Comparison of ENCODE assay signal across 27 cellular contexts in genomic region chrX:154539077-154539476, GRCh38. TPM values are rescaled to one million over a fixed set of nuclear protein-coding genes. Genes with fewer than 3 reads are reported as not detected.
A peak's percentile ranks its signal among the peaks of the same experiment; 100 is the strongest.
DNase-seq lines count a peak whose midpoint lies in the region; ATAC-seq and TF ChIP-seq lines count a peak whose summit lies in the region.
"Had no signal": no experiment of that assay in that cellular context is flagged by ENCODE, and none has a peak within 500 bp of the region (broad histone marks: within the 10 kb centered on the region; RNA-seq: fewer than 3 reads in every experiment).

No MANE protein-coding gene starts in this region.

- intact Hi-C loops in posterior cingulate gyrus (cut with DNase I), result no loop called here
- intact Hi-C loops in Caco-2 (cut with micrococcal nuclease; ENCODE audit: unreplicated experiment), result no loop called here

- no peaks in the 10 kb centered on the region for H3K27me3 ChIP-seq in Caco-2 (replicated peaks; ENCODE audit: control insufficient read depth, insufficient read depth, low read length)
- H3K27me3 ChIP-seq: heart right ventricle had no signal

- H3K9me3 ChIP-seq in Caco-2, result no peaks in the 10 kb centered on the region
- H3K9me3 ChIP-seq: heart right ventricle had no signal

- peaks cover 32% of the 10 kb centered on the region for H3K4me1 Mint-ChIP-seq in activated naive CD4-positive, alpha-beta T cell treated with anti-CD3 and anti-CD28 coated beads, Interleukin-2, amount 10 ng/mL, durations not matched to agents 7 days and 5 days
- H3K4me1 Mint-ChIP-seq in endothelial cell (ENCODE audit: unreplicated experiment) (no peaks in the 10 kb centered on the region), Caco-2 (ENCODE audit: low read depth, unreplicated experiment) (no peaks in the 10 kb centered on the region)

- POLR2A ChIA-PET in Caco-2 (lab: Charles Lee), result no interaction called here

- H3K4me3 ChIP-seq in Caco-2 (ENCODE audit: low read depth, low read length), result no peak overlapping the region
- H3K4me3 ChIP-seq: heart right ventricle had no signal

- H3K4me1 ChIP-seq in Caco-2, result peaks cover 23% of the 10 kb centered on the region

- BruUV-seq in Caco-2 (replicated peaks; lab: Mats Ljungman, UMichigan), result no TSS peak

- ATAC-seq in activated naive CD4-positive, alpha-beta T cell treated with anti-CD3 and anti-CD28 coated beads, Interleukin-2, amount 50 U/mL, for 72 hours, result no peak
- peak; percentile 11; the same call in 2 of the 3 replicates for ATAC-seq in SK-N-SH treated with all-trans-retinoic acid at 6 μM for 48 hours
- ATAC-seq: heart right ventricle, left cardiac atrium had no signal

- no peak for TF ChIP-seq CTCF in endothelial cell (IDR thresholded peaks at IDR 0.05; ENCODE audit: unreplicated experiment)
- TF ChIP-seq CTCF in Caco-2 (IDR thresholded peaks at IDR 0.05; ENCODE audit: insufficient read depth in 1 of 2, low read depth in 1 of 2, low read length in 1 of 2, severe bottlenecking in 1 of 2, unreplicated experiment in 1 of 2), result no peak

- no peaks in the 10 kb centered on the region for H3K27me3 Mint-ChIP-seq in activated naive CD4-positive, alpha-beta T cell treated with anti-CD3 and anti-CD28 coated beads, Interleukin-2, amount 10 ng/mL, durations not matched to agents 7 days and 5 days
- H3K27me3 Mint-ChIP-seq in endothelial cell (ENCODE audit: unreplicated experiment) (no peaks in the 10 kb centered on the region), Caco-2 (ENCODE audit: insufficient read depth, unreplicated experiment) (no peaks in the 10 kb centered on the region)

- no peak for DNase-seq in activated naive CD4-positive, alpha-beta T cell treated with anti-CD3 and anti-CD28 coated beads, Interleukin-2, amount 10 ng/mL, durations not matched to agents 7 days and 5 days
- no peak for DNase-seq in activated naive CD4-positive, alpha-beta T cell treated with anti-CD3 and anti-CD28 coated beads, Interleukin-2, amount 50 U/mL, for 72 hours (ENCODE audit: low spot score in 2 of 2)
- no peak for DNase-seq in endothelial cell (ENCODE audit: low spot score)
- DNase-seq in superior temporal gyrus (ENCODE audit: extremely low spot score), result peak; percentile 34
- no peak for DNase-seq in HCEC 1CT
- DNase-seq in posterior cingulate gyrus, result no peak
- DNase-seq in Caco-2, result no peak
- DNase-seq: activated CD4-positive, alpha-beta T cell treated with anti-CD3 and anti-CD28 coated beads, Interleukin-2, amount 50 U/mL, for 48 hours; activated CD4-positive, CD25-positive, alpha-beta regulatory T cell; activated T-cell treated with anti-CD3 and anti-CD28 coated beads, Interleukin-2, amount 50 U/mL, for 1 hour; H7; heart right ventricle; left cardiac atrium; mesenchymal stem cell; NCI-H1092 treated with DMSO at 0.1 percent for 48 hours; NCI-H1930; NCI-H2227 treated with DMSO at 0.1 percent for 48 hours; NCI-H69; retina; small intestine; stimulated activated CD4-positive, alpha-beta T cell treated with anti-CD3 and anti-CD28 coated beads, Interleukin-2, amount 100 ng/mL, for 24 hours; SW 1271; T1000 had no signal

- no peaks in the 10 kb centered on the region for H3K36me3 ChIP-seq in Caco-2 (ENCODE audit: control insufficient read depth, insufficient read depth, low read length)

- H3K4me3 Mint-ChIP-seq in activated naive CD4-positive, alpha-beta T cell treated with anti-CD3 and anti-CD28 coated beads, Interleukin-2, amount 10 ng/mL, durations not matched to agents 7 days and 5 days, result no peak overlapping the region
- H3K4me3 Mint-ChIP-seq in endothelial cell (ENCODE audit: unreplicated experiment) (peak overlapping the region; percentile 21), Caco-2 (ENCODE audit: unreplicated experiment) (no peak overlapping the region)

- no peaks in the 10 kb centered on the region for H3K9me3 Mint-ChIP-seq in activated naive CD4-positive, alpha-beta T cell treated with anti-CD3 and anti-CD28 coated beads, Interleukin-2, amount 10 ng/mL, durations not matched to agents 7 days and 5 days
- no peaks in the 10 kb centered on the region for H3K9me3 Mint-ChIP-seq in activated naive CD4-positive, alpha-beta T cell treated with anti-CD3 and anti-CD28 coated beads, Interleukin-2, amount 50 U/mL, for 72 hours
- H3K9me3 Mint-ChIP-seq in endothelial cell (ENCODE audit: unreplicated experiment) (no peaks in the 10 kb centered on the region), Caco-2 (ENCODE audit: unreplicated experiment) (no peaks in the 10 kb centered on the region)

- H3K27ac Mint-ChIP-seq in activated naive CD4-positive, alpha-beta T cell treated with anti-CD3 and anti-CD28 coated beads, Interleukin-2, amount 10 ng/mL, durations not matched to agents 7 days and 5 days, result peak overlapping the region; percentile 12
- H3K27ac Mint-ChIP-seq in activated naive CD4-positive, alpha-beta T cell treated with anti-CD3 and anti-CD28 coated beads, Interleukin-2, amount 50 U/mL, for 72 hours, result peak overlapping the region in 1 of 2 donors; percentile 50
- H3K27ac Mint-ChIP-seq in endothelial cell (ENCODE audit: unreplicated experiment) (no peak overlapping the region), Caco-2 (ENCODE audit: unreplicated experiment) (no peak overlapping the region)

- CTCF ChIA-PET in activated naive CD4-positive, alpha-beta T cell treated with anti-CD3 and anti-CD28 coated beads, Interleukin-2, amount 10 ng/mL, durations not matched to agents 7 days and 5 days (lab: Charles Lee), result no interaction called here
- CTCF ChIA-PET in Caco-2 (lab: Charles Lee), result no interaction called here

- H3K36me3 Mint-ChIP-seq in activated naive CD4-positive, alpha-beta T cell treated with anti-CD3 and anti-CD28 coated beads, Interleukin-2, amount 10 ng/mL, durations not matched to agents 7 days and 5 days, result peaks cover 13% of the 10 kb centered on the region
- peaks cover 0 to 6% of the 10 kb centered on the region in 2 donors for H3K36me3 Mint-ChIP-seq in activated naive CD4-positive, alpha-beta T cell treated with anti-CD3 and anti-CD28 coated beads, Interleukin-2, amount 50 U/mL, for 72 hours
- H3K36me3 Mint-ChIP-seq in endothelial cell (ENCODE audit: low read depth, unreplicated experiment) (no peaks in the 10 kb centered on the region), Caco-2 (ENCODE audit: insufficient read depth, unreplicated experiment) (peaks cover 19% of the 10 kb centered on the region)

TF ChIP-seq in SK-N-SH treated with all-trans-retinoic acid at 6 μM for 48 hours, 23 proteins besides CTCF, POLR2A, EP300 and RAD21:
- TF ChIP-seq TSHZ2 (CRISPR knock-in tag; IDR thresholded peaks at IDR 0.05) (0 out of 2 replicates have a peak, but pooled peaks have one; percentile 25), ZNF565 (CRISPR knock-in tag; conservative IDR thresholded peaks at IDR 0.05; ENCODE audit: low read depth) (no peak)

RNA-seq across cellular contexts. Expression of gene G6PD, which starts 7.6 kb away (rescaled TPM):
- total RNA-seq in activated naive CD4-positive, alpha-beta T cell treated with anti-CD3 and anti-CD28 coated beads, Interleukin-2, amount 50 U/mL, for 72 hours, result 10 to 100 TPM; 74.2 to 75.9 TPM
- 46.4 TPM for total RNA-seq in endothelial cell (ENCODE audit: unreplicated experiment)
- total RNA-seq in Caco-2 (2022), result 83.6 and 103 TPM in 2 replicates

RNA-seq across cellular contexts. Expression of gene IKBKG, which starts 8.3 kb away (rescaled TPM):
- 10 to 100 TPM; 34.2 to 35.0 TPM for total RNA-seq in activated naive CD4-positive, alpha-beta T cell treated with anti-CD3 and anti-CD28 coated beads, Interleukin-2, amount 50 U/mL, for 72 hours
- 23.0 TPM for total RNA-seq in endothelial cell (ENCODE audit: unreplicated experiment)
- total RNA-seq in Caco-2 (2022), result 28.6 and 29.3 TPM in 2 replicates

RNA-seq across cellular contexts. Expression of gene FAM3A, which starts 23.0 kb away (rescaled TPM):
- 10 to 100 TPM; 27.7 to 32.7 TPM for total RNA-seq in activated naive CD4-positive, alpha-beta T cell treated with anti-CD3 and anti-CD28 coated beads, Interleukin-2, amount 50 U/mL, for 72 hours
- total RNA-seq in endothelial cell (ENCODE audit: unreplicated experiment) (29.6 TPM), Caco-2 (2022) (23.0 and 27.3 TPM in 2 replicates)

RNA-seq across cellular contexts. Expression of gene CTAG1A, which starts 45.9 kb away (rescaled TPM):
- total RNA-seq in activated naive CD4-positive, alpha-beta T cell treated with anti-CD3 and anti-CD28 coated beads, Interleukin-2, amount 50 U/mL, for 72 hours, result not detected
- total RNA-seq in endothelial cell (ENCODE audit: unreplicated experiment), result not detected
- total RNA-seq in Caco-2 (2022), result not detected in 2 replicates
- total RNA-seq: chondrocyte, fibroblast of villous mesenchyme, H7, heart right ventricle, left cardiac atrium, temporal lobe had no signal

RNA-seq across cellular contexts. Expression of gene SLC10A3, which starts 48.6 kb away (rescaled TPM):
- 10 to 100 TPM in 1 of 2 donors, 1 to 10 TPM in 1; 9.8 to 15.6 TPM for total RNA-seq in activated naive CD4-positive, alpha-beta T cell treated with anti-CD3 and anti-CD28 coated beads, Interleukin-2, amount 50 U/mL, for 72 hours
- total RNA-seq in endothelial cell (ENCODE audit: unreplicated experiment), result 13.9 TPM
- 19.6 and 22.5 TPM in 2 replicates for total RNA-seq in Caco-2 (2022)
